In genomic region chr10:126066491-126066890, GRCh38 we compare ENCODE assay signal across 1 cellular context.
TF ChIP-seq lines count a peak whose summit lies in the region.

No MANE protein-coding gene starts in this region.

TF ChIP-seq in H1, 55 proteins besides CTCF, POLR2A, EP300 and RAD21 (continued from another document):
- TF ChIP-seq CHD7 (IDR thresholded peaks at IDR 0.05; ENCODE audit: insufficient replicate concordance, low read length), result no peak
